Comparison of ENCODE assay signal across 37 cellular contexts in the genomic region with DNA sequence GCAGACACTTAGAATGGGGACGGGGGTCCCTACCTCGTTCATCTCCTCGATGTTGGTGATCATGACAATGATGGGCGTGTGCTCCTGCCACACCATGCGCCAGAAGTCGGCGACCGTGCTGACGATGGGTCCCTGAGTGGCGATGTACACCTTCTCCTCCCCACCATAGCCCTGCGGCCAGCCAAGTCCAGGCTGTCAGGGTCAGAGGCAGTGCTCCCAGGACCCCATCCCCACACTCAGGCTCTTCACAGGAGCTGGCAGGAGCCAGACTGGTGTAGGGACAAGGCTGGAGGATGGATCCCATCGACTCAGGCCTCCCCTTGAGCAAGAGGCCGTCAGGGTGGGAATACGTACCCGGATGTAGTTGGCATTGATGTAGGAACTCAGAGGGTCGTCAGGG. TPM values are rescaled to one million over a fixed set of nuclear protein-coding genes. Genes with fewer than 3 reads are reported as not detected.
"Had no signal": no experiment of that assay in that cellular context is flagged by ENCODE, and none has a peak within 500 bp of the region (broad histone marks: within the 10 kb centered on the region; RNA-seq: fewer than 3 reads in every experiment).

No MANE protein-coding gene starts in this region.

- H3K27ac ChIP-seq: KMS-11 had no signal

- H3K4me3 ChIP-seq: MG63 had no signal

- H3K36me3 ChIP-seq: MG63 had no signal

- H3K27me3 ChIP-seq: MG63 had no signal

- H3K9ac ChIP-seq: KMS-11 had no signal

- H3K4me2 ChIP-seq: KMS-11 had no signal

- DNase-seq: Karpas-422, Kasumi-1, MG63, MM.1S, NCI-H1048, NCI-H1092, NCI-H1092 treated with DMSO at 0.1 percent for 48 hours, NCI-H1105, NCI-H1105 treated with DMSO at 0.1 percent for 48 hours, NCI-H1417, NCI-H1417 treated with DMSO at 0.1 percent for 48 hours, NCI-H1436, NCI-H1436 treated with DMSO at 0.1 percent for 48 hours, NCI-H146, NCI-H1694, NCI-H1694 treated with DMSO at 0.1 percent for 48 hours, NCI-H187, NCI-H187 treated with DMSO at 0.1 percent for 48 hours, NCI-H1930, NCI-H2029, NCI-H2029 treated with DMSO at 0.1 percent for 48 hours, NCI-H2081, NCI-H2081 treated with DMSO at 0.1 percent for 48 hours, NCI-H2107, NCI-H2171, NCI-H2171 treated with DMSO at 0.1 percent for 48 hours, NCI-H2227 treated with DMSO at 0.1 percent for 48 hours, NCI-H226, NCI-H345, NCI-H446, NCI-H446 treated with DMSO at 0.1 percent for 48 hours, NCI-H510A had no signal

- H3K9me3 ChIP-seq: MG63 had no signal

RNA-seq across cellular contexts. Expression of gene IGSF22, which starts 7.2 kb away (rescaled TPM):
- total RNA-seq: LHCN-M2, M059J, MCF 10A, NCI-H460 had no signal

RNA-seq across cellular contexts. Expression of gene TMEM86A, which starts 34.6 kb away (rescaled TPM):
- total RNA-seq: NCI-H460 had no signal

RNA-seq across cellular contexts. Expression of gene PTPN5, which starts 58.4 kb away (rescaled TPM):
- total RNA-seq: LHCN-M2, M059J, MCF 10A, NCI-H460 had no signal
